In genomic region chr5:56319281-56320242, GRCh38 we compare ENCODE assay signal across 11 cellular contexts.
DNase-seq lines count a peak whose midpoint lies in the region; ATAC-seq and TF ChIP-seq lines count a peak whose summit lies in the region.
"Had no signal": no experiment of that assay in that cellular context is flagged by ENCODE, and none has a peak within 500 bp of the region (broad histone marks: within the 10 kb centered on the region; RNA-seq: fewer than 3 reads in every experiment).

No MANE protein-coding gene starts in this region.

- CTCF ChIA-PET in RWPE1 (lab: Yijun Ruan, JAX): interaction anchor here (0.6 kb wide), 2 partner anchors 49 to 83 kb away, joined by 3 to 4 read pairs; no protein-coding TSS in a partner anchor

- no peak for TF ChIP-seq CTCF in RWPE1 (conservative IDR thresholded peaks at IDR 0.05; ENCODE audit: low read depth)
- TF ChIP-seq CTCF in foreskin keratinocyte (conservative IDR thresholded peaks at IDR 0.05): peak; percentile 10

- POLR2A ChIA-PET in RWPE1 (lab: Yijun Ruan, JAX; ENCODE audit: low non-redundant PET): no interaction called here

- no peaks in the 10 kb centered on the region for H3K27me3 ChIP-seq in foreskin keratinocyte

- H3K4me3 ChIP-seq in skin epidermis: no peak overlapping the region
- H3K4me3 ChIP-seq: prostate gland had no signal

- peaks cover 6% of the 10 kb centered on the region for H3K4me1 ChIP-seq in foreskin keratinocyte
- H3K4me1 ChIP-seq: prostate gland had no signal

- peak; percentile 92 for DNase-seq in RWPE1 (ENCODE audit: low spot score)
- DNase-seq in foreskin keratinocyte: peak; percentile 93
- DNase-seq in NCI-H2029 (lab: John Stamatoyannopoulos, UW): no peak
- DNase-seq in DMS53 treated with DMSO at 0.1 percent for 48 hours (lab: John Stamatoyannopoulos, UW; ENCODE audit: unreplicated experiment): no peak
- no peak for DNase-seq in kidney tubule cell (ENCODE audit: low spot score)
- DNase-seq: KG1 had no signal

- peak overlapping the region; percentile 97 for H3K27ac ChIP-seq in RWPE1
- peak overlapping the region; percentile 83 for H3K27ac ChIP-seq in foreskin keratinocyte
- H3K27ac ChIP-seq in skin epidermis: peak overlapping the region in 20 of 21 experiments; percentile 27 to 86 (median 66)
- H3K27ac ChIP-seq: prostate gland had no signal

- peak; percentile 18 for ATAC-seq in GM21390 (IDR thresholded peaks at IDR 0.05; ENCODE audit: unreplicated experiment)
- peak; percentile 86 for ATAC-seq in foreskin keratinocyte
- ATAC-seq in GM19351 (IDR thresholded peaks at IDR 0.05; ENCODE audit: unreplicated experiment): no peak
- ATAC-seq: stimulated activated effector memory CD8-positive, alpha-beta T cell treated with anti-CD3 and anti-CD28 coated beads, Interleukin-12 subunit alpha, Interleukin-12 subunit beta, amount 100 ng/mL, for 72 hours had no signal

Comparison
In these comparisons a context has a peak if more than half of its experiments do, and no peak if none do; other contexts are left out.
1. DNase-seq: peak in RWPE1 (single experiment) and foreskin keratinocyte (2 of 2); none in NCI-H2029 (single experiment), DMS53 treated with DMSO at 0.1 percent for 48 hours (single experiment) and kidney tubule cell (single experiment).
2. Peak in every context shown above with its lines, with median percentiles within 50 percentile points of each other: H3K27ac ChIP-seq.